9 cellular contexts compared by ENCODE assay signal in genomic region chr18:58682429-58683069, GRCh38. TPM values are rescaled to one million over a fixed set of nuclear protein-coding genes. Genes with fewer than 3 reads are reported as not detected.
DNase-seq lines count a peak whose midpoint lies in the region; ATAC-seq, FAIRE-seq and TF ChIP-seq lines count a peak whose summit lies in the region.
"Had no signal": no experiment of that assay in that cellular context is flagged by ENCODE, and none has a peak within 500 bp of the region (broad histone marks: within the 10 kb centered on the region; RNA-seq: fewer than 3 reads in every experiment).

No MANE protein-coding gene starts in this region.

- H3K27me3 ChIP-seq in endothelial cell of umbilical vein (ENCODE audit: control insufficient read depth in 2 of 2, insufficient read depth in 2 of 2, low read length in 2 of 2) (no peaks in the 10 kb centered on the region), endodermal cell (ENCODE audit: control insufficient read depth, insufficient read depth, low read length, poor library complexity, severe bottlenecking) (no peaks in the 10 kb centered on the region)

- CTCF ChIA-PET in endothelial cell of umbilical vein (lab: Charles Lee) (interaction anchor here (1.0 to 2.8 kb wide), 3 partner anchors 8 to 11 kb away, joined by 3 to 16 read pairs (median 3); partner anchors contain the start of gene MALT1), WTC11 (lab: Charles Lee) (no interaction called here)

- no peak for TF ChIP-seq POLR2A in endothelial cell of umbilical vein (IDR thresholded peaks at IDR 0.05; ENCODE audit: low read depth, low read length)

- H3K4me2 ChIP-seq in endothelial cell of umbilical vein (ENCODE audit: insufficient read depth, low read length), result no peak overlapping the region

- intact Hi-C loops in endothelial cell of umbilical vein (cut with micrococcal nuclease), result loop anchor here (1.0 kb wide), 1 partner anchor 11 kb away; the partner anchor contains the start of gene MALT1

- H3K4me1 Mint-ChIP-seq in naive thymus-derived CD8-positive, alpha-beta T cell, result peaks cover 20 to 66% (median 61%) of the 10 kb centered on the region in 4 donors
- H3K4me1 Mint-ChIP-seq in WTC11, result no peaks in the 10 kb centered on the region
- peaks cover 3% of the 10 kb centered on the region for H3K4me1 Mint-ChIP-seq in endodermal cell

- ATAC-seq in naive thymus-derived CD8-positive, alpha-beta T cell, result no peak
- ATAC-seq in WTC11, result no peak

- peaks cover 0 to 61% (median 29%) of the 10 kb centered on the region in 3 donors for H3K36me3 Mint-ChIP-seq in naive thymus-derived CD8-positive, alpha-beta T cell
- H3K36me3 Mint-ChIP-seq in WTC11 (peaks cover 2% of the 10 kb centered on the region; the same call in 1 of the 2 replicates), endodermal cell (ENCODE audit: low read depth) (peaks cover 17% of the 10 kb centered on the region)

- WGBS in endodermal cell (ENCODE audit: insufficient coverage in 1 of 2, insufficient read length in 1 of 2), 2 experiments, result 94 to 95% methylated on average over 3 to 5 of the region's 5 CpGs

- H3K27ac ChIP-seq in endothelial cell of umbilical vein (ENCODE audit: insufficient read depth, low read depth, low read length) (no peak overlapping the region), endodermal cell (ENCODE audit: low read depth, low read length) (no peak overlapping the region)
- H3K27ac ChIP-seq: lower lobe of right lung had no signal

- no peaks in the 10 kb centered on the region for H3K9me1 ChIP-seq in endothelial cell of umbilical vein (replicated peaks; ENCODE audit: control insufficient read depth, extremely low read depth, insufficient read depth, low read length)

- H3K36me3 ChIP-seq in endothelial cell of umbilical vein (ENCODE audit: control insufficient read depth in 2 of 2, extremely low read depth in 1 of 2, insufficient read depth in 2 of 2, low read length in 2 of 2) (peaks cover 0 to 2% of the 10 kb centered on the region in 2 experiments), endodermal cell (ENCODE audit: control insufficient read depth, insufficient read depth, low read length) (peaks cover 35% of the 10 kb centered on the region)

- H3K4me3 ChIP-seq in endothelial cell of umbilical vein (replicated peaks in 1 of 3; ENCODE audit: insufficient read depth in 1 of 3, low read depth in 1 of 3, low read length in 3 of 3) (no peak overlapping the region), endodermal cell (ENCODE audit: low read length) (no peak overlapping the region)
- H3K4me3 ChIP-seq: lower lobe of right lung had no signal

- POLR2A ChIA-PET in endothelial cell of umbilical vein (lab: Charles Lee), result no interaction called here
- POLR2A ChIA-PET in naive thymus-derived CD8-positive, alpha-beta T cell (lab: Charles Lee), result interaction anchor here (0.8 to 4.2 kb wide), 2 partner anchors 9 to 11 kb away, joined by 4 to 36 read pairs; partner anchors contain the start of gene MALT1
- POLR2A ChIA-PET in WTC11 (lab: Charles Lee), result interaction anchor here (0.6 kb wide), 2 partner anchors 35 to 40 kb away, joined by 3 read pairs; no protein-coding TSS in a partner anchor

- H3K9me3 ChIP-seq in endothelial cell of umbilical vein (replicated peaks; ENCODE audit: control insufficient read depth, insufficient read depth, low read length), result no peaks in the 10 kb centered on the region
- H3K9me3 ChIP-seq in endodermal cell (ENCODE audit: control insufficient read depth, low read length), result no peaks in the 10 kb centered on the region
- H3K9me3 ChIP-seq: lower lobe of right lung had no signal

- H3K4me1 ChIP-seq in endothelial cell of umbilical vein (ENCODE audit: control insufficient read depth, extremely low read depth, insufficient read depth, low read length) (peaks cover 7% of the 10 kb centered on the region), endodermal cell (ENCODE audit: control insufficient read depth, insufficient read depth, low read length) (peaks cover 3% of the 10 kb centered on the region)

- no peaks in the 10 kb centered on the region for H4K20me1 ChIP-seq in endothelial cell of umbilical vein (replicated peaks; ENCODE audit: control insufficient read depth, extremely low read depth, insufficient read depth, low read length)

- no peaks in the 10 kb centered on the region for H3K9me3 Mint-ChIP-seq in naive thymus-derived CD8-positive, alpha-beta T cell
- H3K9me3 Mint-ChIP-seq in WTC11, result no peaks in the 10 kb centered on the region
- H3K9me3 Mint-ChIP-seq in endodermal cell, result peaks cover 4% of the 10 kb centered on the region

- no peaks in the 10 kb centered on the region for H3K79me2 ChIP-seq in endothelial cell of umbilical vein (ENCODE audit: control insufficient read depth, insufficient read depth, low read length)

- no TSS peak for BruUV-seq in endothelial cell of umbilical vein (replicated peaks; lab: Mats Ljungman, UMichigan)

- no peaks in the 10 kb centered on the region for H3K27me3 Mint-ChIP-seq in naive thymus-derived CD8-positive, alpha-beta T cell
- H3K27me3 Mint-ChIP-seq in WTC11 (ENCODE audit: low read depth), result no peaks in the 10 kb centered on the region
- no peaks in the 10 kb centered on the region for H3K27me3 Mint-ChIP-seq in endodermal cell (ENCODE audit: insufficient read depth)

- dilution Hi-C loops in endothelial cell of umbilical vein (cut with MboI; ENCODE audit: extremely low pct_ligation_motif_present, low sequenced_read_pairs), result no loop called here

- peak; percentile 68 for FAIRE-seq in endothelial cell of umbilical vein (lab: Jason Lieb, UNC)

- H3K27ac Mint-ChIP-seq in naive thymus-derived CD8-positive, alpha-beta T cell, result peak overlapping the region in 9 of 10 donors; percentile 9 to 81 (median 40)
- H3K27ac Mint-ChIP-seq in WTC11 (no peak overlapping the region), endodermal cell (no peak overlapping the region)

- peak; percentile 43 for DNase-seq in DMS 273 treated with DMSO at 0.1 percent for 48 hours (lab: John Stamatoyannopoulos, UW)
- peak; percentile 55 to 80 for DNase-seq in NCI-H446 (lab: John Stamatoyannopoulos, UW)
- DNase-seq in endothelial cell of umbilical vein (ENCODE audit: low read depth, low spot score), result peak; percentile 73
- no peak for DNase-seq in naive thymus-derived CD8-positive, alpha-beta T cell
- no peak for DNase-seq in activated CD8-positive, alpha-beta memory T cell treated with anti-CD3 and anti-CD28 coated beads, Interleukin-2, amount 50 U/mL, for 4 hours
- no peak for DNase-seq in GM20000 (ENCODE audit: low spot score)
- DNase-seq in WTC11 (ENCODE audit: low spot score), result no peak
- DNase-seq in endodermal cell, result no peak
- DNase-seq: lower lobe of right lung had no signal

- H3K4me3 Mint-ChIP-seq in naive thymus-derived CD8-positive, alpha-beta T cell, result no peak overlapping the region
- H3K4me3 Mint-ChIP-seq in WTC11 (no peak overlapping the region), endodermal cell (no peak overlapping the region)

- no peak overlapping the region for H3K9ac ChIP-seq in endothelial cell of umbilical vein (replicated peaks; ENCODE audit: extremely low read depth, insufficient read depth, low read length)
- no peak overlapping the region for H3K9ac ChIP-seq in endodermal cell (ENCODE audit: extremely low read depth, low read length, poor library complexity, severe bottlenecking)

- H2AFZ ChIP-seq in endothelial cell of umbilical vein (ENCODE audit: low read depth, low read length), result no peak overlapping the region

- TF ChIP-seq CTCF in endothelial cell of umbilical vein (IDR thresholded peaks at IDR 0.05; ENCODE audit: extremely low read depth in 1 of 2, insufficient read depth in 1 of 2, low read depth in 1 of 2, low read length in 2 of 2) (no peak), GM20000 (IDR thresholded peaks at IDR 0.05; ENCODE audit: extremely low read depth, missing control alignments) (no peak), WTC11 (IDR thresholded peaks at IDR 0.05) (no peak), endodermal cell (conservative IDR thresholded peaks at IDR 0.05) (no peak)

TF ChIP-seq in endothelial cell of umbilical vein, 7 proteins besides CTCF, POLR2A, EP300 and RAD21 (continues in another document):
- TF ChIP-seq FOS (IDR thresholded peaks at IDR 0.05; ENCODE audit: borderline replicate concordance, insufficient read depth, low read length) (no peak), EZH2 (IDR thresholded peaks at IDR 0.05; ENCODE audit: borderline replicate concordance, low read depth, low read length, severe bottlenecking) (no peak)

RNA-seq across cellular contexts. Expression of gene MALT1, which starts 11.3 kb away (rescaled TPM):
- total RNA-seq in endothelial cell of umbilical vein (5.1 and 8.8 TPM in 2 replicates), WTC11 (2021) (11.2 to 13.6 TPM (median 13.2 TPM) in 3 replicates), endodermal cell (10 to 100 TPM; 14.0 to 22.1 TPM)
- polyA plus RNA-seq in endothelial cell of umbilical vein, result 2.8 and 3.2 TPM in 2 replicates
- polyA plus RNA-seq in endothelial cell of umbilical vein (2011; cell fraction: cytosol; rRNA removed), result 3.7 TPM in 2 replicates
- polyA plus RNA-seq in endothelial cell of umbilical vein (2011; cell fraction: nucleus; rRNA removed), result 5.9 and 6.7 TPM in 2 replicates
- 2.9 and 3.4 TPM in 2 replicates for polyA plus RNA-seq in endothelial cell of umbilical vein (2012)
- polyA minus RNA-seq in endothelial cell of umbilical vein, result 3.8 and 7.6 TPM in 2 replicates
- 14.6 TPM for polyA minus RNA-seq in endothelial cell of umbilical vein (2011; cell fraction: cytosol; rRNA and poly(A)+ RNA removed)
- polyA minus RNA-seq in endothelial cell of umbilical vein (2011; cell fraction: nucleus; rRNA and poly(A)+ RNA removed), result 4.8 and 6.5 TPM in 2 replicates
- total RNA-seq in naive thymus-derived CD8-positive, alpha-beta T cell, result 10 to 100 TPM; 70.2 to 78.6 TPM
- polyA plus RNA-seq in naive thymus-derived CD8-positive, alpha-beta T cell, result 10 to 100 TPM; 24.7 to 37.1 (median 27.3) TPM
- polyA plus RNA-seq in endodermal cell (2013, experiment 1 of 2), result 20.9 TPM
- polyA plus RNA-seq in endodermal cell (2013, experiment 2 of 2), result 20.2 TPM

RNA-seq across cellular contexts. Expression of gene ALPK2, which starts 53.7 kb away (rescaled TPM):
- total RNA-seq in endothelial cell of umbilical vein, result not detected in 2 replicates
- not detected in 2 replicates for polyA plus RNA-seq in endothelial cell of umbilical vein
- polyA plus RNA-seq in endothelial cell of umbilical vein (2011; cell fraction: cytosol; rRNA removed), result not detected in 2 replicates
- not detected in 2 replicates for polyA plus RNA-seq in endothelial cell of umbilical vein (2011; cell fraction: nucleus; rRNA removed)
- not detected in 2 replicates for polyA plus RNA-seq in endothelial cell of umbilical vein (2012)
- not detected in 2 replicates for polyA minus RNA-seq in endothelial cell of umbilical vein
- polyA minus RNA-seq in endothelial cell of umbilical vein (2011; cell fraction: cytosol; rRNA and poly(A)+ RNA removed), result not detected
- polyA minus RNA-seq in endothelial cell of umbilical vein (2011; cell fraction: nucleus; rRNA and poly(A)+ RNA removed), result not detected in 2 replicates
- under 1 TPM in 1 of 2 experiments, not detected in 1; 0.05 TPM for total RNA-seq in naive thymus-derived CD8-positive, alpha-beta T cell
- not detected for polyA plus RNA-seq in naive thymus-derived CD8-positive, alpha-beta T cell
- total RNA-seq in WTC11 (2021), result 0.07 to 0.18 TPM (median 0.07 TPM) in 3 replicates
- 1 to 10 TPM; 1.6 to 4.2 TPM for total RNA-seq in endodermal cell
- polyA plus RNA-seq in endodermal cell (2013, experiment 1 of 2), result 7.4 TPM
- 7.8 TPM for polyA plus RNA-seq in endodermal cell (2013, experiment 2 of 2)
- total RNA-seq: lower lobe of right lung had no signal

Comparison
In these comparisons a context has a peak if more than half of its experiments do, and no peak if none do; other contexts are left out.
1. DNase-seq: peak in DMS 273 treated with DMSO at 0.1 percent for 48 hours (single experiment), NCI-H446 (2 of 2) and endothelial cell of umbilical vein (single experiment); none in naive thymus-derived CD8-positive, alpha-beta T cell (0 of 10), activated CD8-positive, alpha-beta memory T cell treated with anti-CD3 and anti-CD28 coated beads, Interleukin-2, amount 50 U/mL, for 4 hours (single experiment), GM20000 (single experiment), WTC11 (single experiment) and endodermal cell (single experiment).
2. H3K27ac Mint-ChIP-seq: peak in naive thymus-derived CD8-positive, alpha-beta T cell (9 of 10); none in WTC11 (single experiment) and endodermal cell (single experiment).